ENCODE assay signal across 19 cellular contexts in the genomic region with DNA sequence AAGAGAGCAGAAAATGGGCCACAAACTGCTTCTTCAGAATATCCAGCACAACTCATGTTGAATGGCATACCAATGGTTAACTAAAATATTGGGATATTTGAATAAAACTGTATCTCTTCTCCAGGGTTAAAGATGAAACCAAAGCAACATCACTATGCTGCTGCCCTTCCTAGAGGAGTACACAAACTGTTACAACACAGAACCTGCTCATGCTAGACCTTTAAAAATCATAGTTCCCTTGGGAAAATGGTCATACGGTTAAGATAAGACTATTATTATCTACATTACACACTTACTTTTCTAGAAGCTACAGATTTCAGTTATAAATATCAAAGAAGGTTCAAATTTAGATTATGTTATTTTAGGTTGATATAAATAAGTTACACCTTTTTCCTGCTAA.
DNase-seq lines count a peak whose midpoint lies in the region; ATAC-seq and TF ChIP-seq lines count a peak whose summit lies in the region.
"Had no signal": no experiment of that assay in that cellular context is flagged by ENCODE, and none has a peak within 500 bp of the region (broad histone marks: within the 10 kb centered on the region; RNA-seq: fewer than 3 reads in every experiment).

No MANE protein-coding gene starts in this region.

- H3K4me3 ChIP-seq in fibroblast of mammary gland (ENCODE audit: control insufficient read depth, low read depth, low read length) (no peak overlapping the region), thoracic aorta (peak overlapping the region; percentile 13)
- H3K4me3 ChIP-seq: heart right ventricle, sigmoid colon had no signal

- H3K9me3 ChIP-seq in T-helper 17 cell (ENCODE audit: control insufficient read depth, low read length, poor library complexity, severe bottlenecking) (no peaks in the 10 kb centered on the region), thoracic aorta (no peaks in the 10 kb centered on the region)
- H3K9me3 ChIP-seq: heart right ventricle, sigmoid colon, vagina had no signal

- no peaks in the 10 kb centered on the region for H3K9me3 Mint-ChIP-seq in activated T-cell treated with anti-CD3 and anti-CD28 coated beads, Interleukin-2, amount 50 U/mL, for 72 hours
- H3K9me3 Mint-ChIP-seq: immature natural killer cell; naive B cell; stimulated activated naive CD8-positive, alpha-beta T cell treated with anti-CD3 and anti-CD28 coated beads, Interleukin-15, amount 100 ng/mL, for 72 hours had no signal

- H3K27ac Mint-ChIP-seq in T-helper 17 cell, result no peak overlapping the region
- no peak overlapping the region for H3K27ac Mint-ChIP-seq in activated T-cell treated with anti-CD3 and anti-CD28 coated beads, Interleukin-2, amount 50 U/mL, for 72 hours
- H3K27ac Mint-ChIP-seq: activated naive CD8-positive, alpha-beta T cell; immature natural killer cell; stimulated activated naive CD8-positive, alpha-beta T cell treated with anti-CD3 and anti-CD28 coated beads, Interleukin-15, amount 100 ng/mL, for 72 hours had no signal

- H3K4me1 ChIP-seq in thoracic aorta (ENCODE audit: control insufficient read depth in 1 of 2, low read depth in 2 of 2), result peaks cover 23 to 41% of the 10 kb centered on the region in 2 donors

- H3K27ac ChIP-seq in thoracic aorta, result peak overlapping the region in 1 of 2 donors; percentile 26
- H3K27ac ChIP-seq: brain microvascular endothelial cell, heart right ventricle, sigmoid colon, vagina had no signal

- H3K36me3 ChIP-seq in thoracic aorta, result no peaks in the 10 kb centered on the region
- H3K36me3 ChIP-seq: brain microvascular endothelial cell, heart right ventricle, sigmoid colon, vagina had no signal

- peak overlapping the region; percentile 4 for H3K4me3 Mint-ChIP-seq in T-helper 17 cell
- no peak overlapping the region for H3K4me3 Mint-ChIP-seq in activated T-cell treated with anti-CD3 and anti-CD28 coated beads, Interleukin-2, amount 50 U/mL, for 72 hours
- H3K4me3 Mint-ChIP-seq: naive B cell; stimulated activated naive CD8-positive, alpha-beta T cell treated with anti-CD3 and anti-CD28 coated beads, Interleukin-15, amount 100 ng/mL, for 72 hours had no signal

- ATAC-seq in T-helper 17 cell (no peak), thoracic aorta (ENCODE audit: insufficient number of reproducible peaks, low FRiP score, low read depth) (no peak), GM21360 (IDR thresholded peaks at IDR 0.05; ENCODE audit: unreplicated experiment) (no peak), GM21529 (IDR thresholded peaks at IDR 0.05; ENCODE audit: unreplicated experiment) (no peak)
- no peak for ATAC-seq in activated T-cell treated with anti-CD3 and anti-CD28 coated beads, Interleukin-2, amount 50 U/mL, for 72 hours (replicated peaks in 1 of 2)
- ATAC-seq: heart right ventricle; stimulated activated naive CD8-positive, alpha-beta T cell treated with anti-CD3 and anti-CD28 coated beads, Interleukin-15, amount 100 ng/mL, for 72 hours had no signal

- H3K27me3 Mint-ChIP-seq in T-helper 17 cell, result peaks cover 5% of the 10 kb centered on the region
- no peaks in the 10 kb centered on the region for H3K27me3 Mint-ChIP-seq in activated T-cell treated with anti-CD3 and anti-CD28 coated beads, Interleukin-2, amount 50 U/mL, for 72 hours (ENCODE audit: low read depth)
- H3K27me3 Mint-ChIP-seq: naive B cell; stimulated activated naive CD8-positive, alpha-beta T cell treated with anti-CD3 and anti-CD28 coated beads, Interleukin-15, amount 100 ng/mL, for 72 hours had no signal

- H3K4me1 Mint-ChIP-seq in T-helper 17 cell, result peaks cover 6% of the 10 kb centered on the region
- H3K4me1 Mint-ChIP-seq in activated T-cell treated with anti-CD3 and anti-CD28 coated beads, Interleukin-2, amount 50 U/mL, for 72 hours (ENCODE audit: low read depth), result peaks cover 14% of the 10 kb centered on the region

- H3K36me3 Mint-ChIP-seq in T-helper 17 cell (ENCODE audit: low read depth), result no peaks in the 10 kb centered on the region
- no peaks in the 10 kb centered on the region for H3K36me3 Mint-ChIP-seq in activated T-cell treated with anti-CD3 and anti-CD28 coated beads, Interleukin-2, amount 50 U/mL, for 72 hours (ENCODE audit: insufficient read depth in 2 of 2)
- H3K36me3 Mint-ChIP-seq: naive B cell had no signal

- peak; percentile 34 for DNase-seq in NAMALWA (ENCODE audit: low spot score)
- DNase-seq in T-helper 17 cell, result no peak
- peak; percentile 20 for DNase-seq in fibroblast of mammary gland (ENCODE audit: low read depth)
- no peak for DNase-seq in thoracic aorta (ENCODE audit: low spot score)
- DNase-seq in activated T-cell treated with anti-CD3 and anti-CD28 coated beads, Interleukin-2, amount 50 U/mL, for 72 hours, result no peak
- DNase-seq: brain microvascular endothelial cell; DMS153; heart right ventricle; immature natural killer cell; naive B cell; NCI-H146; NCI-H446; sigmoid colon; stimulated activated CD4-positive, alpha-beta T cell treated with anti-CD3 and anti-CD28 coated beads, Interleukin-1b, Interleukin-23, amount 100 ng/mL, for 48 hours; stimulated activated naive CD8-positive, alpha-beta T cell treated with anti-CD3 and anti-CD28 coated beads, Interleukin-15, amount 100 ng/mL, for 72 hours had no signal

- TF ChIP-seq CTCF in fibroblast of mammary gland (conservative IDR thresholded peaks at IDR 0.05; ENCODE audit: control insufficient read depth, insufficient read depth, low read depth, low read length) (no peak), thoracic aorta (IDR thresholded peaks at IDR 0.05) (no peak)

- H3K27me3 ChIP-seq in thoracic aorta (replicated peaks; ENCODE audit: insufficient read depth), result no peaks in the 10 kb centered on the region
- H3K27me3 ChIP-seq: brain microvascular endothelial cell, heart right ventricle, sigmoid colon, vagina had no signal

Comparison
In these comparisons a context has a peak if more than half of its experiments do, and no peak if none do; other contexts are left out.
1. DNase-seq: peak in NAMALWA (single experiment) and fibroblast of mammary gland (single experiment); none in T-helper 17 cell (0 of 3), thoracic aorta (single experiment) and activated T-cell treated with anti-CD3 and anti-CD28 coated beads, Interleukin-2, amount 50 U/mL, for 72 hours (0 of 2).